19 cellular contexts compared by ENCODE assay signal in the genomic region with DNA sequence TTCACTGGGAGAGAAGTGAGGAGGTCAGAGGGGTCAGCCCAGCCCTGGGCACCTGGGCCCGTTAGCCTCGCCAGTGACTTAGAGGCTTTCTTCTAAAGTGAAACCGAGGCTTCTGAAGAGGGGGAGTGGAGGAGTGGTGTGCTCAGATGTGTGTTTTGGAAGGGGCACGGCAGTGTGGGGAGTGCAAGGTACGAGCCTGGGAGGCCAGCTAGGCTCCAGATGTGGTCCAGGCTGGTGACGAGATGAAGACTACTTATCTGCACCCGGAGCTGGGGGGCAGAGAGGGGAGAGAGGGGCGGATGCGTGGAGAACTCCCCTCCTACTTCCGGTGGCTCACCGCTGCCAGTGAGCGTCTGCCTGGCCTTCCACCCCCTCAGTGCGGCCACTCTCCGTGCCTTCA.
DNase-seq lines count a peak whose midpoint lies in the region; ATAC-seq, FAIRE-seq and TF ChIP-seq lines count a peak whose summit lies in the region.
"Had no signal": no experiment of that assay in that cellular context is flagged by ENCODE, and none has a peak within 500 bp of the region (broad histone marks: within the 10 kb centered on the region; RNA-seq: fewer than 3 reads in every experiment).

No MANE protein-coding gene starts in this region.

- TF ChIP-seq RAD21 in K562 (CRISPR knock-in tag; conservative IDR thresholded peaks at IDR 0.05 in 1 of 2, IDR thresholded peaks at IDR 0.05 in 1 of 2), result no peak

- H3K4me3 Mint-ChIP-seq in activated naive CD8-positive, alpha-beta T cell treated with anti-CD3 and anti-CD28 coated beads, Interleukin-2, amount 10 ng/mL, durations not matched to agents 7 days and 5 days, result peak overlapping the region; percentile 23
- no peak overlapping the region for H3K4me3 Mint-ChIP-seq in activated naive CD8-positive, alpha-beta T cell treated with anti-CD3 and anti-CD28 coated beads, Interleukin-2, amount 50 U/mL, for 24 hours
- peak overlapping the region; percentile 20 to 38 for H3K4me3 Mint-ChIP-seq in stimulated activated naive CD8-positive, alpha-beta T cell treated with anti-CD3 and anti-CD28 coated beads, Interleukin-15, amount 100 ng/mL, for 72 hours

- H3K9ac ChIP-seq in K562 (ENCODE audit: insufficient read depth in 1 of 2, low read depth in 2 of 2, low read length in 2 of 2), result peak overlapping the region in 1 of 2 experiments; percentile 2; a peak in 1 of 4 replicates

- peaks cover 0 to 8% of the 10 kb centered on the region in 2 experiments; a peak in 1 of 5 replicates for H3K4me1 ChIP-seq in K562 (replicated peaks in 1 of 2; ENCODE audit: control insufficient read depth in 2 of 2, insufficient read depth in 2 of 2, low read length in 2 of 2)
- H3K4me1 ChIP-seq: A549 had no signal

- peaks cover 5% of the 10 kb centered on the region for H3K27me3 Mint-ChIP-seq in activated naive CD8-positive, alpha-beta T cell treated with anti-CD3 and anti-CD28 coated beads, Interleukin-2, amount 10 ng/mL, durations not matched to agents 7 days and 5 days
- peaks cover 2% of the 10 kb centered on the region for H3K27me3 Mint-ChIP-seq in activated naive CD8-positive, alpha-beta T cell treated with anti-CD3 and anti-CD28 coated beads, Interleukin-2, amount 50 U/mL, for 24 hours
- H3K27me3 Mint-ChIP-seq in stimulated activated naive CD8-positive, alpha-beta T cell treated with anti-CD3 and anti-CD28 coated beads, Interleukin-15, amount 100 ng/mL, for 72 hours, result no peaks in the 10 kb centered on the region

- H3K9me3 Mint-ChIP-seq in activated naive CD8-positive, alpha-beta T cell treated with anti-CD3 and anti-CD28 coated beads, Interleukin-2, amount 10 ng/mL, durations not matched to agents 7 days and 5 days, result no peaks in the 10 kb centered on the region
- H3K9me3 Mint-ChIP-seq in activated naive CD8-positive, alpha-beta T cell treated with anti-CD3 and anti-CD28 coated beads, Interleukin-2, amount 50 U/mL, for 24 hours, result no peaks in the 10 kb centered on the region
- H3K9me3 Mint-ChIP-seq in stimulated activated naive CD8-positive, alpha-beta T cell treated with anti-CD3 and anti-CD28 coated beads, Interleukin-15, amount 100 ng/mL, for 72 hours, result no peaks in the 10 kb centered on the region
- H3K9me3 Mint-ChIP-seq: CD8-positive, alpha-beta memory T cell had no signal

- no peak for TF ChIP-seq POLR2A in K562 (conservative IDR thresholded peaks at IDR 0.05)

- no peak for DNase-seq in activated naive CD8-positive, alpha-beta T cell treated with anti-CD3 and anti-CD28 coated beads, Interleukin-2, amount 10 ng/mL, durations not matched to agents 7 days and 5 days
- no peak for DNase-seq in activated naive CD8-positive, alpha-beta T cell treated with anti-CD3 and anti-CD28 coated beads, Interleukin-2, amount 50 U/mL, for 24 hours
- peak; percentile 61 for DNase-seq in NCI-H146 (lab: John Stamatoyannopoulos, UW)
- peak in 3 of 4 experiments; percentile 20 to 27 (median 24) for DNase-seq in K562 (ENCODE audit: extremely low read depth in 1 of 4, low spot score in 3 of 4)
- DNase-seq in stimulated activated naive CD8-positive, alpha-beta T cell treated with anti-CD3 and anti-CD28 coated beads, Interleukin-15, amount 100 ng/mL, for 72 hours, result no peak
- no peak for DNase-seq in mucosa of gallbladder (ENCODE audit: low spot score)
- DNase-seq in NCI-H2081 (lab: John Stamatoyannopoulos, UW), result no peak
- DNase-seq: AML-193; CD8-positive, alpha-beta memory T cell; DND-41; GDM1; Karpas-422; MM.1S; NCI-H1105 treated with DMSO at 0.1 percent for 48 hours; NCI-H526; PC-3 had no signal

- POLR2A ChIA-PET in activated naive CD8-positive, alpha-beta T cell treated with anti-CD3 and anti-CD28 coated beads, Interleukin-2, amount 10 ng/mL, durations not matched to agents 7 days and 5 days (lab: Charles Lee), result no interaction called here
- POLR2A ChIA-PET in K562 (lab: Yijun Ruan, JAX), result interaction anchor here (0.6 kb wide), 1 partner anchor 830 kb away, joined by 4 read pairs; no protein-coding TSS in a partner anchor

- H3K27ac ChIP-seq in K562 (ENCODE audit: extremely low read depth, low read depth, low read length), result no peak overlapping the region
- H3K27ac ChIP-seq: A549, SK-N-MC had no signal

- no peak for TF ChIP-seq CTCF in K562 (IDR thresholded peaks at IDR 0.05 in 2 of 3, conservative IDR thresholded peaks at IDR 0.05 in 1 of 3; ENCODE audit: insufficient read depth in 2 of 3, low read depth in 1 of 3, low read length in 3 of 3)

- H3K4me2 ChIP-seq in K562 (ENCODE audit: insufficient read depth, low read length), result peak overlapping the region; percentile 83
- H3K4me2 ChIP-seq: A549 had no signal

- no peaks in the 10 kb centered on the region for H3K36me3 Mint-ChIP-seq in activated naive CD8-positive, alpha-beta T cell treated with anti-CD3 and anti-CD28 coated beads, Interleukin-2, amount 10 ng/mL, durations not matched to agents 7 days and 5 days
- no peaks in the 10 kb centered on the region for H3K36me3 Mint-ChIP-seq in activated naive CD8-positive, alpha-beta T cell treated with anti-CD3 and anti-CD28 coated beads, Interleukin-2, amount 50 U/mL, for 24 hours (ENCODE audit: low read depth)
- H3K36me3 Mint-ChIP-seq: CD8-positive, alpha-beta memory T cell had no signal

- H3K4me1 Mint-ChIP-seq in activated naive CD8-positive, alpha-beta T cell treated with anti-CD3 and anti-CD28 coated beads, Interleukin-2, amount 10 ng/mL, durations not matched to agents 7 days and 5 days, result peaks cover 23% of the 10 kb centered on the region
- H3K4me1 Mint-ChIP-seq in activated naive CD8-positive, alpha-beta T cell treated with anti-CD3 and anti-CD28 coated beads, Interleukin-2, amount 50 U/mL, for 24 hours, result peaks cover 3% of the 10 kb centered on the region
- H3K4me1 Mint-ChIP-seq in stimulated activated naive CD8-positive, alpha-beta T cell treated with anti-CD3 and anti-CD28 coated beads, Interleukin-15, amount 100 ng/mL, for 72 hours, result peaks cover 18% of the 10 kb centered on the region

- H3K9me1 ChIP-seq in K562 (ENCODE audit: control insufficient read depth, insufficient read depth, low read length), result no peaks in the 10 kb centered on the region

- H3K9me3 ChIP-seq in K562 (replicated peaks; ENCODE audit: control insufficient read depth, insufficient read depth, low read depth, low read length), result no peaks in the 10 kb centered on the region
- H3K9me3 ChIP-seq: A549 had no signal

- no peak for TF ChIP-seq EP300 in K562 (IDR thresholded peaks at IDR 0.05; ENCODE audit: low read length)

- H3K79me2 ChIP-seq in K562 (ENCODE audit: control insufficient read depth, insufficient read depth, low read length), result no peaks in the 10 kb centered on the region

- WGBS in K562 (ENCODE audit: insufficient coverage, low coverage, missing lambda C conversion rate), result 0% methylated on average over 13 of the region's 14 CpGs

- H3K4me3 ChIP-seq in K562, result peak overlapping the region; percentile 25; the same call in 1 of the 2 replicates
- H3K4me3 ChIP-seq: A549, SK-N-MC had no signal

- no peaks in the 10 kb centered on the region for H4K20me1 ChIP-seq in K562 (replicated peaks; ENCODE audit: control insufficient read depth, insufficient read depth, low read length)

- H3K36me3 ChIP-seq in K562 (ENCODE audit: control insufficient read depth, insufficient read depth, low read length), result no peaks in the 10 kb centered on the region

- CTCF ChIA-PET in K562 (lab: Yijun Ruan, JAX; ENCODE audit: low intra/inter-chr PET ratio), result no interaction called here

- in situ Hi-C loops in K562 (cut with MboI), result no loop called here

- no TSS peak for BruUV-seq in K562 (replicated peaks; lab: Mats Ljungman, UMichigan)

- no peak for FAIRE-seq in K562 (lab: Jason Lieb, UNC)
- FAIRE-seq: A549 had no signal

- H2AFZ ChIP-seq in K562 (ENCODE audit: low read depth, low read length), result peak overlapping the region; percentile 87

- no peak for ATAC-seq in activated naive CD8-positive, alpha-beta T cell treated with anti-CD3 and anti-CD28 coated beads, Interleukin-2, amount 10 ng/mL, durations not matched to agents 7 days and 5 days (ENCODE audit: low read depth)
- ATAC-seq in activated naive CD8-positive, alpha-beta T cell treated with anti-CD3 and anti-CD28 coated beads, Interleukin-2, amount 50 U/mL, for 24 hours, result no peak
- no peak; the same call in 2 of the 3 replicates for ATAC-seq in K562
- peak; percentile 27 for ATAC-seq in stimulated activated naive CD8-positive, alpha-beta T cell treated with anti-CD3 and anti-CD28 coated beads, Interleukin-15, amount 100 ng/mL, for 72 hours
- ATAC-seq in HG02610 (IDR thresholded peaks at IDR 0.05; ENCODE audit: unreplicated experiment), result no peak
- ATAC-seq: A549, PC-3 had no signal

- H3K27ac Mint-ChIP-seq in activated naive CD8-positive, alpha-beta T cell treated with anti-CD3 and anti-CD28 coated beads, Interleukin-2, amount 10 ng/mL, durations not matched to agents 7 days and 5 days, result peak overlapping the region; percentile 59
- H3K27ac Mint-ChIP-seq in activated naive CD8-positive, alpha-beta T cell treated with anti-CD3 and anti-CD28 coated beads, Interleukin-2, amount 50 U/mL, for 24 hours, result no peak overlapping the region
- peak overlapping the region; percentile 54 to 84 for H3K27ac Mint-ChIP-seq in stimulated activated naive CD8-positive, alpha-beta T cell treated with anti-CD3 and anti-CD28 coated beads, Interleukin-15, amount 100 ng/mL, for 72 hours

- peaks cover 0 to 34% of the 10 kb centered on the region in 2 experiments; a peak in 3 of 5 replicates for H3K27me3 ChIP-seq in K562 (ENCODE audit: control insufficient read depth in 2 of 2, insufficient read depth in 2 of 2, low read length in 2 of 2)

- intact Hi-C loops in K562 (cut with micrococcal nuclease), result no loop called here

TF ChIP-seq in K562, 482 proteins besides CTCF, POLR2A, EP300 and RAD21 (continues in another document):
- TF ChIP-seq PHF8 (IDR thresholded peaks at IDR 0.05; ENCODE audit: borderline replicate concordance, low read length) (no peak), MAZ (CRISPR knock-in tag; conservative IDR thresholded peaks at IDR 0.05 in 1 of 2, IDR thresholded peaks at IDR 0.05 in 1 of 2) (0 out of 4 replicates have a peak, but pooled peaks of 1 of the 2 experiments have one; percentile 20), PCBP1 (IDR thresholded peaks at IDR 0.05; ENCODE audit: low read depth, low read length, poor library complexity, severe bottlenecking) (no peak), KHSRP (IDR thresholded peaks at IDR 0.05) (no peak), GABPA (tag; conservative IDR thresholded peaks at IDR 0.05; ENCODE audit: low read depth) (peak; percentile 44)

Comparison
In these comparisons a context has a peak if more than half of its experiments do, and no peak if none do; other contexts are left out.
1. DNase-seq: peak in NCI-H146 (single experiment) and K562 (3 of 4); none in activated naive CD8-positive, alpha-beta T cell treated with anti-CD3 and anti-CD28 coated beads, Interleukin-2, amount 10 ng/mL, durations not matched to agents 7 days and 5 days (single experiment), activated naive CD8-positive, alpha-beta T cell treated with anti-CD3 and anti-CD28 coated beads, Interleukin-2, amount 50 U/mL, for 24 hours (single experiment), stimulated activated naive CD8-positive, alpha-beta T cell treated with anti-CD3 and anti-CD28 coated beads, Interleukin-15, amount 100 ng/mL, for 72 hours (0 of 2), mucosa of gallbladder (single experiment) and NCI-H2081 (0 of 2).